Comparison of ENCODE assay signal across 9 cellular contexts in genomic region chr19:11538232-11539036, GRCh38. TPM values are rescaled to one million over a fixed set of nuclear protein-coding genes. Genes with fewer than 3 reads are reported as not detected.
DNase-seq lines count a peak whose midpoint lies in the region; ATAC-seq and TF ChIP-seq lines count a peak whose summit lies in the region.
"Had no signal": no experiment of that assay in that cellular context is flagged by ENCODE, and none has a peak within 500 bp of the region (broad histone marks: within the 10 kb centered on the region; RNA-seq: fewer than 3 reads in every experiment).

Gene CNN1 (plus strand): TSS chr19:11538851. CDS start chr19:11538928, 77 bp downstream.

- DNase-seq in AG04450 (ENCODE audit: low read depth, low spot score) (peak; percentile 74), Panc1 (ENCODE audit: low read depth, low spot score) (no peak), fibroblast of the aortic adventitia (ENCODE audit: low read depth) (peak; percentile 45), ACHN (no peak), OCI-M2 (lab: John Stamatoyannopoulos, UW; ENCODE audit: unreplicated experiment) (no peak), inferior parietal cortex (ENCODE audit: extremely low spot score) (no peak)
- DNase-seq in activated naive CD4-positive, alpha-beta T cell treated with anti-CD3 and anti-CD28 coated beads for 36 hours = no peak

- ATAC-seq in Panc1 = 0 out of 2 replicates have a peak, but pooled peaks have one; percentile 23

- H3K36me3 ChIP-seq in Panc1 (ENCODE audit: control insufficient read depth, insufficient read depth, low read length) = no peaks in the 10 kb centered on the region

- in situ Hi-C loops in Panc1 (cut with HindIII; ENCODE audit: low pct_unique_long_range_greater_than_20kb, low sequenced_read_pairs) = no loop called here
- in situ Hi-C loops in ACHN (cut with HindIII; ENCODE audit: low pct_ligation_motif_present, low pct_unique_long_range_greater_than_20kb, low sequenced_read_pairs) = no loop called here

- no TSS peak for BruUV-seq in Panc1 (replicated peaks; lab: Mats Ljungman, UMichigan)

- H3K9me3 ChIP-seq in AG04450 (ENCODE audit: control insufficient read depth, insufficient read depth, low read length) (no peaks in the 10 kb centered on the region), Panc1 (ENCODE audit: control insufficient read depth, insufficient read depth, low read depth, low read length) (no peaks in the 10 kb centered on the region)

- H3K4me3 Mint-ChIP-seq in nephron = peak within 1 kb of the TSS; percentile 70 to 81 (median 79)
- H3K4me3 Mint-ChIP-seq in activated naive CD4-positive, alpha-beta T cell treated with anti-CD3 and anti-CD28 coated beads for 36 hours = no peak within 1 kb of the TSS

- no peaks in the 10 kb centered on the region for H3K36me3 Mint-ChIP-seq in nephron (ENCODE audit: low read depth)
- no peaks in the 10 kb centered on the region for H3K36me3 Mint-ChIP-seq in activated naive CD4-positive, alpha-beta T cell treated with anti-CD3 and anti-CD28 coated beads for 36 hours (ENCODE audit: low read depth)

- POLR2A ChIA-PET in AG04450 (lab: Yijun Ruan, JAX) (interaction anchor here (0.5 to 1.3 kb wide), 3 partner anchors 10 to 131 kb away, joined by 3 to 7 read pairs (median 3); partner anchors contain the start of genes ECSIT and ELOF1), Panc1 (lab: Charles Lee) (interaction anchor here (0.6 kb wide), 1 partner anchor 13 kb away, joined by 13 read pairs; no protein-coding TSS in a partner anchor)

- H3K27me3 Mint-ChIP-seq in nephron (ENCODE audit: low read depth) = peaks cover 21% of the 10 kb centered on the region
- peaks cover 23% of the 10 kb centered on the region for H3K27me3 Mint-ChIP-seq in activated naive CD4-positive, alpha-beta T cell treated with anti-CD3 and anti-CD28 coated beads for 36 hours (ENCODE audit: low read depth)

- intact Hi-C loops in Panc1 (cut with micrococcal nuclease; ENCODE audit: unreplicated experiment) = no loop called here
- intact Hi-C loops in activated naive CD4-positive, alpha-beta T cell treated with anti-CD3 and anti-CD28 coated beads for 36 hours (cut with micrococcal nuclease) = no loop called here

- peak within 1 kb of the TSS; percentile 61 for H3K4me3 ChIP-seq in AG04450 (ENCODE audit: low read depth, low read length)
- H3K4me3 ChIP-seq in Panc1 (ENCODE audit: low read depth in 2 of 2, low read length in 2 of 2) = peak within 1 kb of the TSS in 1 of 2 experiments; percentile 18; a peak in 1 of 4 replicates
- no peak within 1 kb of the TSS for H3K4me3 ChIP-seq in fibroblast of the aortic adventitia (ENCODE audit: low read depth, low read length)

- no peaks in the 10 kb centered on the region; the same call in none of the 2 replicates for H3K4me1 ChIP-seq in Panc1 (ENCODE audit: control insufficient read depth, insufficient read depth, low read length)

- CTCF ChIA-PET in AG04450 (lab: Charles Lee) = interaction anchor here (1.4 kb wide), 1 partner anchor 20 kb away, joined by 3 read pairs; the partner anchor contains the start of gene ELOF1
- CTCF ChIA-PET in Panc1 (lab: Charles Lee) = interaction anchor here (0.6 kb wide), 1 partner anchor 43 kb away, joined by 3 read pairs; no protein-coding TSS in a partner anchor
- CTCF ChIA-PET in activated naive CD4-positive, alpha-beta T cell treated with anti-CD3 and anti-CD28 coated beads for 36 hours (lab: Charles Lee) = no interaction called here

- H3K4me1 Mint-ChIP-seq in nephron = peaks cover 18% of the 10 kb centered on the region
- H3K4me1 Mint-ChIP-seq in activated naive CD4-positive, alpha-beta T cell treated with anti-CD3 and anti-CD28 coated beads for 36 hours (ENCODE audit: low read depth) = peaks cover 12% of the 10 kb centered on the region

- TF ChIP-seq CTCF in AG04450 (IDR thresholded peaks at IDR 0.05; ENCODE audit: low read depth, low read length) (no peak), Panc1 (IDR thresholded peaks at IDR 0.05) (no peak), fibroblast of the aortic adventitia (IDR thresholded peaks at IDR 0.05; ENCODE audit: insufficient read depth, low read length) (no peak), nephron (IDR thresholded peaks at IDR 0.05; ENCODE audit: unreplicated experiment in 3 of 3) (no peak)

- H3K27me3 ChIP-seq in AG04450 (ENCODE audit: control insufficient read depth, insufficient read depth, low read length) (no peaks in the 10 kb centered on the region), Panc1 (ENCODE audit: control insufficient read depth, insufficient read depth, low read length) (no peaks in the 10 kb centered on the region)

- H3K27ac Mint-ChIP-seq in nephron = peak within 1 kb of the TSS in 2 of 3 experiments; percentile 43 to 76
- no peak within 1 kb of the TSS for H3K27ac Mint-ChIP-seq in activated naive CD4-positive, alpha-beta T cell treated with anti-CD3 and anti-CD28 coated beads for 36 hours

- H3K27ac ChIP-seq in AG04450 (ENCODE audit: low read depth, low read length) (peak within 1 kb of the TSS; percentile 89), Panc1 (ENCODE audit: low read length) (no peak within 1 kb of the TSS)

- H3K9me3 Mint-ChIP-seq in nephron = no peaks in the 10 kb centered on the region
- no peaks in the 10 kb centered on the region for H3K9me3 Mint-ChIP-seq in activated naive CD4-positive, alpha-beta T cell treated with anti-CD3 and anti-CD28 coated beads for 36 hours

RNA-seq across cellular contexts. Expression of gene CNN1, which starts in this region (rescaled TPM):
- 99.6 and 108 TPM in 2 replicates for polyA plus RNA-seq in AG04450 (2011; rRNA removed)
- 50.6 and 61.5 TPM in 2 replicates for polyA minus RNA-seq in AG04450 (2011; rRNA and poly(A)+ RNA removed)
- total RNA-seq in Panc1 (2021; ENCODE audit: unreplicated experiment) (0.98 TPM), fibroblast of the aortic adventitia (ENCODE audit: low replicate concordance) (2.2 and 4.2 TPM in 2 replicates)
- 1.6 TPM for polyA plus RNA-seq in Panc1 (2012; ENCODE audit: insufficient read length)
- not detected for total RNA-seq in activated naive CD4-positive, alpha-beta T cell treated with anti-CD3 and anti-CD28 coated beads for 36 hours
- total RNA-seq: dermis microvascular lymphatic vessel endothelial cell had no signal

Comparison
In these comparisons a context has a peak if more than half of its experiments do, and no peak if none do; other contexts are left out.
1. DNase-seq: peak in AG04450 (single experiment) and fibroblast of the aortic adventitia (single experiment); none in Panc1 (single experiment), ACHN (single experiment), OCI-M2 (single experiment), activated naive CD4-positive, alpha-beta T cell treated with anti-CD3 and anti-CD28 coated beads for 36 hours (single experiment) and inferior parietal cortex (single experiment).